ENCODE assay signal across 31 cellular contexts in genomic region chr14:68226523-68226922, GRCh38.
"Had no signal": no experiment of that assay in that cellular context is flagged by ENCODE, and none has a peak within 500 bp of the region (broad histone marks: within the 10 kb centered on the region; RNA-seq: fewer than 3 reads in every experiment).

No MANE protein-coding gene starts in this region.

- H3K4me1 ChIP-seq: parathyroid adenoma had no signal

- DNase-seq: naive thymus-derived CD4-positive, alpha-beta T cell; natural killer cell; nephron progenitor cell; occipital lobe; ovary; posterior cingulate gyrus; psoas muscle; right cardiac atrium; spleen; stimulated activated CD4-positive, alpha-beta T cell treated with anti-CD3 and anti-CD28 coated beads, Interleukin-12 subunit alpha, Interleukin-12 subunit beta, amount 100 ng/mL, for 4 hours; stimulated activated CD4-positive, alpha-beta T cell treated with anti-CD3 and anti-CD28 coated beads, Interleukin-1b, Interleukin-23, amount 100 ng/mL, for 48 hours; stimulated activated CD4-positive, alpha-beta T cell treated with anti-CD3 and anti-CD28 coated beads, Interleukin-4, amount 100 ng/mL, for 1 hour; stimulated activated CD4-positive, alpha-beta T cell treated with anti-CD3 and anti-CD28 coated beads, Interleukin-4, amount 100 ng/mL, for 4 hours; stimulated activated CD8-positive, alpha-beta memory T cell treated with anti-CD3 and anti-CD28 coated beads, Interleukin-4, amount 100 ng/mL, for 48 hours; stimulated activated naive CD4-positive, alpha-beta T cell; stimulated activated naive CD8-positive, alpha-beta T cell treated with anti-CD3 and anti-CD28 coated beads, Interleukin-15, amount 100 ng/mL, for 72 hours; stimulated activated naive CD8-positive, alpha-beta T cell treated with anti-CD3 and anti-CD28 coated beads, Interleukin-15, Interleukin-2, amounts not matched to agents 100 U/mL and 50 U/mL, for 24 hours; substantia nigra; testis; trophoblast cell; upper lobe of left lung; uterus had no signal

- H3K27me3 ChIP-seq: ovary, spleen, suprapubic skin, testis, tibial nerve, upper lobe of left lung, uterus had no signal

- H3K9ac ChIP-seq: parathyroid adenoma had no signal

- H3K4me2 ChIP-seq: smooth muscle cell had no signal

- H3K4me3 Mint-ChIP-seq: naive thymus-derived CD4-positive, alpha-beta T cell; natural killer cell; nephron progenitor cell; neural crest cell; stimulated activated memory B cell treated with anti-CD40 and anti-IgM and Interleukin-4, amounts not matched to agents 10 μg/mL and 1 μg/mL and 100 μg/mL, for 72 hours; stimulated activated naive CD8-positive, alpha-beta T cell treated with anti-CD3 and anti-CD28 coated beads, Interleukin-15, amount 100 ng/mL, for 72 hours had no signal

- H3K27ac ChIP-seq: ovary, parathyroid adenoma, psoas muscle, skin epidermis, spleen, suprapubic skin, testis, tibial nerve, upper lobe of left lung had no signal

- H3K9me3 ChIP-seq: ovary, psoas muscle, spleen, suprapubic skin, testis, tibial nerve, upper lobe of left lung, uterus had no signal

- H3K27ac Mint-ChIP-seq: naive thymus-derived CD4-positive, alpha-beta T cell; natural killer cell; nephron progenitor cell; stimulated activated memory B cell treated with anti-CD40 and anti-IgM and Interleukin-4, amounts not matched to agents 10 μg/mL and 1 μg/mL and 100 μg/mL, for 72 hours; stimulated activated naive CD8-positive, alpha-beta T cell treated with anti-CD3 and anti-CD28 coated beads, Interleukin-15, amount 100 ng/mL, for 72 hours had no signal

- H3K36me3 Mint-ChIP-seq: natural killer cell had no signal

- H3K36me3 ChIP-seq: ovary, spleen, suprapubic skin, tibial nerve, upper lobe of left lung, uterus had no signal

- H3K4me3 ChIP-seq: ovary, psoas muscle, skin epidermis, smooth muscle cell, spleen, suprapubic skin, testis, tibial nerve, upper lobe of left lung, uterus had no signal

- H2AFZ ChIP-seq: parathyroid adenoma had no signal

- H3K27me3 Mint-ChIP-seq: naive thymus-derived CD4-positive, alpha-beta T cell; progenitor cell of endocrine pancreas; stimulated activated memory B cell treated with anti-CD40 and anti-IgM and Interleukin-4, amounts not matched to agents 10 μg/mL and 1 μg/mL and 100 μg/mL, for 72 hours; stimulated activated naive CD8-positive, alpha-beta T cell treated with anti-CD3 and anti-CD28 coated beads, Interleukin-15, amount 100 ng/mL, for 72 hours had no signal

- H3K79me2 ChIP-seq: parathyroid adenoma had no signal

- H3K9me3 Mint-ChIP-seq: natural killer cell had no signal

- H3K4me1 Mint-ChIP-seq: natural killer cell; neural crest cell; stimulated activated naive CD8-positive, alpha-beta T cell treated with anti-CD3 and anti-CD28 coated beads, Interleukin-15, amount 100 ng/mL, for 72 hours had no signal

- ATAC-seq: naive thymus-derived CD4-positive, alpha-beta T cell; natural killer cell; psoas muscle; right cardiac atrium; sciatic nerve; stimulated activated memory B cell treated with anti-CD40 and anti-IgM and Interleukin-4, amounts not matched to agents 10 μg/mL and 1 μg/mL and 100 μg/mL, for 72 hours; stimulated activated naive CD8-positive, alpha-beta T cell treated with anti-CD3 and anti-CD28 coated beads, Interleukin-15, amount 100 ng/mL, for 72 hours; stimulated activated naive CD8-positive, alpha-beta T cell treated with anti-CD3 and anti-CD28 coated beads, Interleukin-15, Interleukin-2, amounts not matched to agents 100 U/mL and 50 U/mL, for 24 hours had no signal
